8 cellular contexts compared by ENCODE assay signal in the genomic region with DNA sequence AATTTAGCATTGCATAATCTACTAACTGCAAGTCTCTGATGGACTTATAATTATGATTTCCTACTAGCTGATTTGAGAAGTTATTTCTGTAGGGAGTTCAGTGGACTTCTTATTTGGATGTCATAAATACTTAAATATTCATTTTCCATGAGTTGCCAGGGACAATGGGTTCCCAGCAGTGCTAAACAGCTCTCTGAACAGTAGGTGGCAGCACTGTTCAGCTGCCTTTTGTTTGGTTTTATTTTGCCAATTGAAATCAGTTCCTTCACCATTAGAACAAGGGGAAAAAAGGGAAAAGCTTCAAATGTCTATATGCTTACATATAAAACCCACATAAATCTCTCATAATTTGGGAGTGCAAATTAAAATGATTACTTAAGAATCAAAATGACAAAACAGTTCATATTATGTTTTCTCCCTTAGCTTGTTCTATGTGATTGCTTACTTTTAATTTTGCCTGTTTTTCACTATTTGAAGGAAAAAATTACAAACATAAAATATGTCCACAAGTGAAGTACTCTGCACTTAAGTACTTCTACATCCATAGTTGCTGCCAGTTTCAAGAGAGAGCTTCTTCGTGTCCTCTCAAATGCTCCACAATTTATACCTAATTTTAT.
DNase-seq lines count a peak whose midpoint lies in the region; ATAC-seq and TF ChIP-seq lines count a peak whose summit lies in the region.

No MANE protein-coding gene starts in this region.

- no peaks in the 10 kb centered on the region for H3K4me1 Mint-ChIP-seq in Calu3 (ENCODE audit: low read depth, unreplicated experiment)

- H3K9me3 Mint-ChIP-seq in Calu3 (ENCODE audit: low read depth, unreplicated experiment), result peaks cover 4% of the 10 kb centered on the region

- no peaks in the 10 kb centered on the region for H3K36me3 Mint-ChIP-seq in Calu3 (ENCODE audit: insufficient read depth, unreplicated experiment)

- in situ Hi-C loops in astrocyte of the cerebellum (cut with HindIII; ENCODE audit: low sequenced_read_pairs), result no loop called here

- peak; percentile 61 for DNase-seq in Calu3
- DNase-seq in NCI-H2227 treated with DMSO at 0.1 percent for 48 hours (lab: John Stamatoyannopoulos, UW), result peak; percentile 62
- DNase-seq in astrocyte of the cerebellum (ENCODE audit: low read depth), result peak; percentile 37
- DNase-seq in iPS DF 4.7 (ENCODE audit: extremely low read depth, low spot score), result peak; percentile 11
- DNase-seq in stimulated activated CD8-positive, alpha-beta memory T cell treated with anti-CD3 and anti-CD28 coated beads, Interleukin-4, amount 100 ng/mL, for 48 hours, result peak; percentile 31

- no peaks in the 10 kb centered on the region for H3K27me3 Mint-ChIP-seq in Calu3 (ENCODE audit: unreplicated experiment)

- H3K27ac Mint-ChIP-seq in Calu3 (ENCODE audit: unreplicated experiment), result no peak overlapping the region

- intact Hi-C loops in Calu3 (cut with micrococcal nuclease; ENCODE audit: unreplicated experiment), result loop anchor here (5.0 kb wide), 2 partner anchors 238 to 1112 kb away; no protein-coding TSS in a partner anchor

- TF ChIP-seq CTCF in Calu3 (IDR thresholded peaks at IDR 0.05; ENCODE audit: unreplicated experiment) (no peak), astrocyte of the cerebellum (IDR thresholded peaks at IDR 0.05; ENCODE audit: low read depth, low read length, missing control alignments) (peak; percentile 99)

- ATAC-seq in GM18870 (IDR thresholded peaks at IDR 0.05; ENCODE audit: unreplicated experiment), result peak; percentile 75
- ATAC-seq in HG03066 (IDR thresholded peaks at IDR 0.05; ENCODE audit: low read depth, unreplicated experiment), result peak; percentile 71
- ATAC-seq in HG03469 (IDR thresholded peaks at IDR 0.05; ENCODE audit: unreplicated experiment), result no peak

- no TSS peak for BruUV-seq in Calu3 (replicated peaks; lab: Mats Ljungman, UMichigan)

- no peak overlapping the region for H3K4me3 ChIP-seq in astrocyte of the cerebellum (ENCODE audit: low read depth, low read length)

- H3K4me3 Mint-ChIP-seq in Calu3 (ENCODE audit: low read depth, unreplicated experiment), result no peak overlapping the region

- CTCF ChIA-PET in Calu3 (lab: Charles Lee), result interaction anchor here (0.6 to 1.0 kb wide), 3 partner anchors 9 to 549 kb away, joined by 3 to 6 read pairs (median 3); no protein-coding TSS in a partner anchor

Comparison
In these comparisons a context has a peak if more than half of its experiments do, and no peak if none do; other contexts are left out.
1. DNase-seq: peak in every context shown above with its lines; median percentile 62 in NCI-H2227 treated with DMSO at 0.1 percent for 48 hours; 61 in Calu3; 37 in astrocyte of the cerebellum; 31 in stimulated activated CD8-positive, alpha-beta memory T cell treated with anti-CD3 and anti-CD28 coated beads, Interleukin-4, amount 100 ng/mL, for 48 hours; 11 in iPS DF 4.7.